In genomic region chr9:16266648-16267276, GRCh38 we compare ENCODE assay signal across 8 cellular contexts.
DNase-seq lines count a peak whose midpoint lies in the region; ATAC-seq, FAIRE-seq and TF ChIP-seq lines count a peak whose summit lies in the region.

No MANE protein-coding gene starts in this region.

- H3K36me3 ChIP-seq in BJ (ENCODE audit: control insufficient read depth, insufficient read depth, low read length) (no peaks in the 10 kb centered on the region), HCT116 (ENCODE audit: control insufficient read depth in 1 of 2, insufficient read depth in 2 of 2, low read length in 2 of 2) (no peaks in the 10 kb centered on the region), K562 (ENCODE audit: control insufficient read depth, insufficient read depth, low read length) (no peaks in the 10 kb centered on the region), mesenchymal stem cell (ENCODE audit: control insufficient read depth in 1 of 2, insufficient read depth in 2 of 2, low read depth in 1 of 2, low read length in 2 of 2) (no peaks in the 10 kb centered on the region)

- TF ChIP-seq RAD21 in HCT116 (IDR thresholded peaks at IDR 0.05; ENCODE audit: low read depth), result peak; percentile 45
- peak in 1 of 2 experiments; percentile 10; a peak in 1 of 4 replicates for TF ChIP-seq RAD21 in K562 (CRISPR knock-in tag; conservative IDR thresholded peaks at IDR 0.05 in 1 of 2, IDR thresholded peaks at IDR 0.05 in 1 of 2)

- DNase-seq in BJ (ENCODE audit: low read depth) (no peak), HCT116 (ENCODE audit: low read depth, low spot score) (no peak), K562 (ENCODE audit: extremely low read depth in 1 of 4, low spot score in 3 of 4) (peak; percentile 5 to 12 (median 10)), mesenchymal stem cell (no peak), SHP77 treated with DMSO at 0.1 percent for 48 hours (lab: John Stamatoyannopoulos, UW) (no peak), HuH-7 (ENCODE audit: low spot score) (no peak)
- DNase-seq in stimulated activated naive CD4-positive, alpha-beta T cell (lab: John Stamatoyannopoulos, UW), result no peak

- H3K9ac ChIP-seq in HCT116 (ENCODE audit: low read length) (no peak overlapping the region), K562 (ENCODE audit: insufficient read depth in 1 of 2, low read depth in 2 of 2, low read length in 2 of 2) (no peak overlapping the region), mesenchymal stem cell (ENCODE audit: low read length) (peak overlapping the region; percentile 88)

- no peak overlapping the region for H2BK120ac ChIP-seq in mesenchymal stem cell (ENCODE audit: low read depth, low read length)

- no peak overlapping the region for H2AFZ ChIP-seq in HCT116 (ENCODE audit: low read depth, low read length, poor library complexity, severe bottlenecking)
- H2AFZ ChIP-seq in K562 (ENCODE audit: low read depth, low read length), result no peak overlapping the region
- H2AFZ ChIP-seq in mesenchymal stem cell (ENCODE audit: low read depth, low read length), result no peak overlapping the region

- no peak overlapping the region for H4K8ac ChIP-seq in mesenchymal stem cell (ENCODE audit: low read length)

- H3K23ac ChIP-seq in mesenchymal stem cell (ENCODE audit: low read length in 2 of 2), result no peak overlapping the region

- H3K27me3 ChIP-seq in BJ (ENCODE audit: control insufficient read depth, insufficient read depth, low read length), result no peaks in the 10 kb centered on the region; the same call in 1 of the 2 replicates
- H3K27me3 ChIP-seq in HCT116 (ENCODE audit: insufficient read depth, low read length), result peaks cover 5% of the 10 kb centered on the region; the same call in 1 of the 2 replicates
- no peaks in the 10 kb centered on the region for H3K27me3 ChIP-seq in K562 (ENCODE audit: control insufficient read depth in 2 of 2, insufficient read depth in 2 of 2, low read length in 2 of 2)
- peaks cover 0 to 9% of the 10 kb centered on the region in 2 experiments for H3K27me3 ChIP-seq in mesenchymal stem cell (ENCODE audit: control insufficient read depth in 1 of 2, insufficient read depth in 1 of 2, low read length in 2 of 2)

- no peak overlapping the region for H3K4me3 ChIP-seq in BJ (ENCODE audit: low read depth, low read length)
- no peak overlapping the region for H3K4me3 ChIP-seq in HCT116 (replicated peaks in 1 of 2; ENCODE audit: low read depth in 1 of 2, low read length in 2 of 2)
- no peak overlapping the region for H3K4me3 ChIP-seq in K562
- H3K4me3 ChIP-seq in mesenchymal stem cell (ENCODE audit: insufficient read depth in 1 of 2, low read depth in 1 of 2, low read length in 2 of 2), result peak overlapping the region in 1 of 2 experiments; percentile 69

- H3K4me1 ChIP-seq in HCT116 (ENCODE audit: control insufficient read depth in 1 of 2, insufficient read depth in 2 of 2, low read length in 2 of 2), result no peaks in the 10 kb centered on the region
- H3K4me1 ChIP-seq in K562 (replicated peaks in 1 of 2; ENCODE audit: control insufficient read depth in 2 of 2, insufficient read depth in 2 of 2, low read length in 2 of 2), result no peaks in the 10 kb centered on the region
- H3K4me1 ChIP-seq in mesenchymal stem cell (ENCODE audit: control insufficient read depth, insufficient read depth, low read depth, low read length), result peaks cover 10% of the 10 kb centered on the region

- H3K4me2 ChIP-seq in HCT116 (ENCODE audit: low read length) (no peak overlapping the region), K562 (ENCODE audit: insufficient read depth, low read length) (no peak overlapping the region), mesenchymal stem cell (ENCODE audit: low read length, poor library complexity, severe bottlenecking) (no peak overlapping the region)

- H3K27ac ChIP-seq in HCT116 (ENCODE audit: low read depth, low read length) (no peak overlapping the region), K562 (ENCODE audit: extremely low read depth, low read depth, low read length) (no peak overlapping the region), mesenchymal stem cell (ENCODE audit: low read length, poor library complexity, severe bottlenecking) (no peak overlapping the region)

- CTCF ChIA-PET in BJ (lab: Yijun Ruan, JAX) (interaction anchor here (1.1 to 5.7 kb wide), 3 partner anchors 9 to 65 kb away, joined by 3 to 31 read pairs (median 4); no protein-coding TSS in a partner anchor), HCT116 (lab: Charles Lee) (no interaction called here), K562 (lab: Yijun Ruan, JAX; ENCODE audit: low intra/inter-chr PET ratio) (no interaction called here)

- H4K20me1 ChIP-seq in HCT116 (ENCODE audit: insufficient read depth), result no peaks in the 10 kb centered on the region
- no peaks in the 10 kb centered on the region for H4K20me1 ChIP-seq in K562 (replicated peaks; ENCODE audit: control insufficient read depth, insufficient read depth, low read length)

- no peak overlapping the region for H2BK15ac ChIP-seq in mesenchymal stem cell (ENCODE audit: low read depth, poor library complexity, severe bottlenecking)

- no peak overlapping the region for H2BK12ac ChIP-seq in mesenchymal stem cell (ENCODE audit: low read length in 2 of 2)

- in situ Hi-C loops in K562 (cut with MboI), result no loop called here

- H3K9me3 ChIP-seq in HCT116 (ENCODE audit: control insufficient read depth in 1 of 2, insufficient read depth in 1 of 2, low read depth in 1 of 2, low read length in 2 of 2) (no peaks in the 10 kb centered on the region), K562 (replicated peaks; ENCODE audit: control insufficient read depth, insufficient read depth, low read depth, low read length) (no peaks in the 10 kb centered on the region), mesenchymal stem cell (ENCODE audit: control insufficient read depth, low read length) (no peaks in the 10 kb centered on the region)

- no peak for TF ChIP-seq EP300 in K562 (IDR thresholded peaks at IDR 0.05; ENCODE audit: low read length)

- FAIRE-seq in K562 (lab: Jason Lieb, UNC), result no peak

- H2AK5ac ChIP-seq in mesenchymal stem cell (ENCODE audit: low read length, severe bottlenecking), result no peak overlapping the region

- H3K9me2 ChIP-seq in HCT116 (ENCODE audit: insufficient read depth), result no peaks in the 10 kb centered on the region

- H3K18ac ChIP-seq in mesenchymal stem cell (ENCODE audit: low read depth in 1 of 2, low read length in 2 of 2), result no peak overlapping the region

- no peaks in the 10 kb centered on the region for H3K79me1 ChIP-seq in mesenchymal stem cell (replicated peaks; ENCODE audit: low read length, poor library complexity, severe bottlenecking)

- TF ChIP-seq POLR2A in HCT116 (IDR thresholded peaks at IDR 0.05; ENCODE audit: borderline replicate concordance, extremely low read depth, insufficient read depth, insufficient read length), result no peak
- no peak for TF ChIP-seq POLR2A in K562 (conservative IDR thresholded peaks at IDR 0.05)

- H3K14ac ChIP-seq in mesenchymal stem cell (ENCODE audit: low read length in 2 of 2), result no peak overlapping the region

- intact Hi-C loops in HCT116 (cut with micrococcal nuclease), result loop anchor here (5.0 kb wide), 1 partner anchor 394 kb away; no protein-coding TSS in a partner anchor
- intact Hi-C loops in K562 (cut with micrococcal nuclease), result no loop called here

- no peaks in the 10 kb centered on the region for H3K79me2 ChIP-seq in HCT116 (ENCODE audit: insufficient read depth, low read length)
- no peaks in the 10 kb centered on the region for H3K79me2 ChIP-seq in K562 (ENCODE audit: control insufficient read depth, insufficient read depth, low read length)

- H3K4ac ChIP-seq in mesenchymal stem cell (ENCODE audit: low read depth in 1 of 2, low read length in 2 of 2), result no peak overlapping the region

- no peak for ATAC-seq in HCT116
- ATAC-seq in K562, result 0 out of 3 replicates have a peak, but pooled peaks have one; percentile 27
- ATAC-seq in HG02852 (IDR thresholded peaks at IDR 0.05; ENCODE audit: unreplicated experiment), result no peak

- RAD21 ChIA-PET in HCT116 (lab: Charles Lee; ENCODE audit: low non-redundant PET in 1 of 2, low total read pairs in 2 of 2, uncharacterized antibody in 2 of 2, unreplicated experiment in 2 of 2), result no interaction called here

- BruUV-seq in HCT116 (replicated peaks; lab: Mats Ljungman, UMichigan) (no TSS peak), K562 (replicated peaks; lab: Mats Ljungman, UMichigan) (no TSS peak)

- TF ChIP-seq CTCF in BJ (IDR thresholded peaks at IDR 0.05; ENCODE audit: insufficient read depth, low read depth, low read length) (peak; percentile 45), HCT116 (IDR thresholded peaks at IDR 0.05 in 2 of 3, conservative IDR thresholded peaks at IDR 0.05 in 1 of 3; ENCODE audit: borderline replicate concordance in 1 of 3, insufficient read depth in 1 of 3, low read depth in 2 of 3, low read length in 2 of 3) (peak; percentile 21 to 87 (median 72); a peak in 5 of 6 replicates), K562 (IDR thresholded peaks at IDR 0.05 in 2 of 3, conservative IDR thresholded peaks at IDR 0.05 in 1 of 3; ENCODE audit: insufficient read depth in 2 of 3, low read depth in 1 of 3, low read length in 3 of 3) (peak; percentile 15 to 48 (median 40); a peak in 4 of 6 replicates)

- WGBS in K562 (ENCODE audit: insufficient coverage, low coverage, missing lambda C conversion rate), result 2% methylated on average over 8 of the region's 9 CpGs
- WGBS in mesenchymal stem cell, result 84% methylated on average over 8 of the region's 9 CpGs

- H3K9me1 ChIP-seq in K562 (ENCODE audit: control insufficient read depth, insufficient read depth, low read length), result no peaks in the 10 kb centered on the region

- POLR2A ChIA-PET in BJ (lab: Charles Lee), result no interaction called here
- POLR2A ChIA-PET in HCT116 (lab: Charles Lee), result no interaction called here
- POLR2A ChIA-PET in K562 (lab: Yijun Ruan, JAX), result no interaction called here

- H2BK5ac ChIP-seq in mesenchymal stem cell (ENCODE audit: low read depth, low read length, poor library complexity, severe bottlenecking), result no peak overlapping the region

- no peak overlapping the region for H4K91ac ChIP-seq in mesenchymal stem cell (ENCODE audit: low read length)

TF ChIP-seq in K562, 482 proteins besides CTCF, POLR2A, EP300 and RAD21:
- TF ChIP-seq ZKSCAN1 (IDR thresholded peaks at IDR 0.05; ENCODE audit: low read depth, low read length) (peak; percentile 97), THAP12 (CRISPR knock-in tag; IDR thresholded peaks at IDR 0.05) (no peak)

Comparison
In these comparisons a context has a peak if more than half of its experiments do, and no peak if none do; other contexts are left out.
1. DNase-seq: peak in K562 (4 of 4); none in BJ (single experiment), HCT116 (single experiment), mesenchymal stem cell (single experiment), SHP77 treated with DMSO at 0.1 percent for 48 hours (single experiment), stimulated activated naive CD4-positive, alpha-beta T cell (0 of 6) and HuH-7 (single experiment).
2. Peak in every context shown above with its lines, with median percentiles within 50 percentile points of each other: CTCF ChIP-seq.